Comparison of ENCODE assay signal across 11 cellular contexts in the genomic region with DNA sequence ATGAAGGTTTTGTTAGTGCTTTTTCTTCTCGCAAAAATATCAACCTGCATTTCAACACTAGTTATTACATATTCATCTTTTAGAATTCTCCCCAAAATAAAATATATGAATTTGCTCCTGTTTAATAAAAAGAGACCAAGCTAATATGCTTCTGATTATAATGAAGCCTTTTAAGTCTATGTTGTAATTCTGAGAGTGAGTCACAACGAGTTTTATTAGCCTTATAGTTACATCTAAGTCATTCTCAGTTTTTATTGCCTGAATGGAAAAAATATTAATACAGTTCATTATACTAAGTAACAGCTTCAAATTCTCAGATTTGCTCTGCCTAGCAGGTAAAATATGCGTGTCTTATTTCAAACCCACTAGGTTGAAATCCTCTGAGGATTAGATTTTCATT.
"Had no signal": no experiment of that assay in that cellular context is flagged by ENCODE, and none has a peak within 500 bp of the region (broad histone marks: within the 10 kb centered on the region; RNA-seq: fewer than 3 reads in every experiment).

No MANE protein-coding gene starts in this region.

- ATAC-seq: activated naive CD8-positive, alpha-beta T cell treated with anti-CD3 and anti-CD28 coated beads, Interleukin-2, amount 50 U/mL, for 24 hours; left ventricle myocardium superior; T-helper 17 cell; WTC11 had no signal

- H3K27me3 ChIP-seq: testis had no signal

- H3K4me1 ChIP-seq: testis had no signal

- H3K4me3 ChIP-seq: testis had no signal

- H3K27ac ChIP-seq: testis had no signal

- DNase-seq: activated CD4-positive, alpha-beta T cell treated with anti-CD3 and anti-CD28 coated beads, Interleukin-2, amount 10 ng/mL, durations not matched to agents 24 days and 14 days; activated naive CD4-positive, alpha-beta T cell; activated naive CD8-positive, alpha-beta T cell treated with anti-CD3 and anti-CD28 coated beads, Interleukin-2, amount 50 U/mL, for 24 hours; effector memory CD4-positive, alpha-beta T cell; erythroblast; left ventricle myocardium superior; stimulated activated CD4-positive, alpha-beta T cell treated with anti-CD3 and anti-CD28 coated beads, Interleukin-15, amount 100 ng/mL, for 24 hours; stimulated activated CD4-positive, alpha-beta T cell treated with anti-CD3 and anti-CD28 coated beads, Interleukin-4, amount 100 ng/mL, for 24 hours; T-helper 17 cell; testis had no signal

- H3K9me3 ChIP-seq: testis had no signal
